In genomic region chr2:219125225-219125885, GRCh38 we compare ENCODE assay signal across 1 cellular context.
TF ChIP-seq lines count a peak whose summit lies in the region.

No MANE protein-coding gene starts in this region.

TF ChIP-seq in GM23338, 12 proteins besides CTCF, POLR2A, EP300 and RAD21 (continued from another document):
- TF ChIP-seq, protein P1, sequence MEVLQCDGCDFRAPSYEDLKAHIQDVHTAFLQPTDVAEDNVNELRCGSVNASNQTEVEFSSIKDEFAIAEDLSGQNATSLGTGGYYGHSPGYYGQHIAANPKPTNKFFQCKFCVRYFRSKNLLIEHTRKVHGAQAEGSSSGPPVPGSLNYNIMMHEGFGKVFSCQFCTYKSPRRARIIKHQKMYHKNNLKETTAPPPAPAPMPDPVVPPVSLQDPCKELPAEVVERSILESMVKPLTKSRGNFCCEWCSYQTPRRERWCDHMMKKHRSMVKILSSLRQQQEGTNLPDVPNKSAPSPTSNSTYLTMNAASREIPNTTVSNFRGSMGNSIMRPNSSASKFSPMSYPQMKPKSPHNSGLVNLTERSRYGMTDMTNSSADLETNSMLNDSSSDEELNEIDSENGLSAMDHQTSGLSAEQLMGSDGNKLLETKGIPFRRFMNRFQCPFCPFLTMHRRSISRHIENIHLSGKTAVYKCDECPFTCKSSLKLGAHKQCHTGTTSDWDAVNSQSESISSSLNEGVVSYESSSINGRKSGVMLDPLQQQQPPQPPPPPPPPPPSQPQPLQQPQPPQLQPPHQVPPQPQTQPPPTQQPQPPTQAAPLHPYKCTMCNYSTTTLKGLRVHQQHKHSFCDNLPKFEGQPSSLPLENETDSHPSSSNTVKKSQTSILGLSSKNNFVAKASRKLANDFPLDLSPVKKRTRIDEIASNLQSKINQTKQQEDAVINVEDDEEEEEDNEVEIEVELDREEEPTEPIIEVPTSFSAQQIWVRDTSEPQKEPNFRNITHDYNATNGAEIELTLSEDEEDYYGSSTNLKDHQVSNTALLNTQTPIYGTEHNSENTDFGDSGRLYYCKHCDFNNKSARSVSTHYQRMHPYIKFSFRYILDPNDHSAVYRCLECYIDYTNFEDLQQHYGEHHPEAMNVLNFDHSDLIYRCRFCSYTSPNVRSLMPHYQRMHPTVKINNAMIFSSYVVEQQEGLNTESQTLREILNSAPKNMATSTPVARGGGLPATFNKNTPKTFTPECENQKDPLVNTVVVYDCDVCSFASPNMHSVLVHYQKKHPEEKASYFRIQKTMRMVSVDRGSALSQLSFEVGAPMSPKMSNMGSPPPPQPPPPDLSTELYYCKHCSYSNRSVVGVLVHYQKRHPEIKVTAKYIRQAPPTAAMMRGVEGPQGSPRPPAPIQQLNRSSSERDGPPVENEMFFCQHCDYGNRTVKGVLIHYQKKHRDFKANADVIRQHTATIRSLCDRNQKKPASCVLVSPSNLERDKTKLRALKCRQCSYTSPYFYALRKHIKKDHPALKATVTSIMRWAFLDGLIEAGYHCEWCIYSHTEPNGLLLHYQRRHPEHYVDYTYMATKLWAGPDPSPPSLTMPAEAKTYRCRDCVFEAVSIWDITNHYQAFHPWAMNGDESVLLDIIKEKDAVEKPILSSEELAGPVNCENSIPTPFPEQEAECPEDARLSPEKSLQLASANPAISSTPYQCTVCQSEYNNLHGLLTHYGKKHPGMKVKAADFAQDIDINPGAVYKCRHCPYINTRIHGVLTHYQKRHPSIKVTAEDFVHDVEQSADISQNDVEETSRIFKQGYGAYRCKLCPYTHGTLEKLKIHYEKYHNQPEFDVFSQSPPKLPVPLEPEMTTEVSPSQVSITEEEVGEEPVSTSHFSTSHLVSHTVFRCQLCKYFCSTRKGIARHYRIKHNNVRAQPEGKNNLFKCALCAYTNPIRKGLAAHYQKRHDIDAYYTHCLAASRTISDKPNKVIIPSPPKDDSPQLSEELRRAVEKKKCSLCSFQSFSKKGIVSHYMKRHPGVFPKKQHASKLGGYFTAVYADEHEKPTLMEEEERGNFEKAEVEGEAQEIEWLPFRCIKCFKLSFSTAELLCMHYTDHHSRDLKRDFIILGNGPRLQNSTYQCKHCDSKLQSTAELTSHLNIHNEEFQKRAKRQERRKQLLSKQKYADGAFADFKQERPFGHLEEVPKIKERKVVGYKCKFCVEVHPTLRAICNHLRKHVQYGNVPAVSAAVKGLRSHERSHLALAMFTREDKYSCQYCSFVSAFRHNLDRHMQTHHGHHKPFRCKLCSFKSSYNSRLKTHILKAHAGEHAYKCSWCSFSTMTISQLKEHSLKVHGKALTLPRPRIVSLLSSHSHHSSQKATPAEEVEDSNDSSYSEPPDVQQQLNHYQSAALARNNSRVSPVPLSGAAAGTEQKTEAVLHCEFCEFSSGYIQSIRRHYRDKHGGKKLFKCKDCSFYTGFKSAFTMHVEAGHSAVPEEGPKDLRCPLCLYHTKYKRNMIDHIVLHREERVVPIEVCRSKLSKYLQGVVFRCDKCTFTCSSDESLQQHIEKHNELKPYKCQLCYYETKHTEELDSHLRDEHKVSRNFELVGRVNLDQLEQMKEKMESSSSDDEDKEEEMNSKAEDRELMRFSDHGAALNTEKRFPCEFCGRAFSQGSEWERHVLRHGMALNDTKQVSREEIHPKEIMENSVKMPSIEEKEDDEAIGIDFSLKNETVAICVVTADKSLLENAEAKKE (CRISPR knock-in tag; IDR thresholded peaks at IDR 0.05): no peak
- TF ChIP-seq ZNF331 (CRISPR knock-in tag; IDR thresholded peaks at IDR 0.05; ENCODE audit: low read depth): no peak
- no peak for TF ChIP-seq ZNF114 (CRISPR knock-in tag; IDR thresholded peaks at IDR 0.05)
- TF ChIP-seq, protein P2, sequence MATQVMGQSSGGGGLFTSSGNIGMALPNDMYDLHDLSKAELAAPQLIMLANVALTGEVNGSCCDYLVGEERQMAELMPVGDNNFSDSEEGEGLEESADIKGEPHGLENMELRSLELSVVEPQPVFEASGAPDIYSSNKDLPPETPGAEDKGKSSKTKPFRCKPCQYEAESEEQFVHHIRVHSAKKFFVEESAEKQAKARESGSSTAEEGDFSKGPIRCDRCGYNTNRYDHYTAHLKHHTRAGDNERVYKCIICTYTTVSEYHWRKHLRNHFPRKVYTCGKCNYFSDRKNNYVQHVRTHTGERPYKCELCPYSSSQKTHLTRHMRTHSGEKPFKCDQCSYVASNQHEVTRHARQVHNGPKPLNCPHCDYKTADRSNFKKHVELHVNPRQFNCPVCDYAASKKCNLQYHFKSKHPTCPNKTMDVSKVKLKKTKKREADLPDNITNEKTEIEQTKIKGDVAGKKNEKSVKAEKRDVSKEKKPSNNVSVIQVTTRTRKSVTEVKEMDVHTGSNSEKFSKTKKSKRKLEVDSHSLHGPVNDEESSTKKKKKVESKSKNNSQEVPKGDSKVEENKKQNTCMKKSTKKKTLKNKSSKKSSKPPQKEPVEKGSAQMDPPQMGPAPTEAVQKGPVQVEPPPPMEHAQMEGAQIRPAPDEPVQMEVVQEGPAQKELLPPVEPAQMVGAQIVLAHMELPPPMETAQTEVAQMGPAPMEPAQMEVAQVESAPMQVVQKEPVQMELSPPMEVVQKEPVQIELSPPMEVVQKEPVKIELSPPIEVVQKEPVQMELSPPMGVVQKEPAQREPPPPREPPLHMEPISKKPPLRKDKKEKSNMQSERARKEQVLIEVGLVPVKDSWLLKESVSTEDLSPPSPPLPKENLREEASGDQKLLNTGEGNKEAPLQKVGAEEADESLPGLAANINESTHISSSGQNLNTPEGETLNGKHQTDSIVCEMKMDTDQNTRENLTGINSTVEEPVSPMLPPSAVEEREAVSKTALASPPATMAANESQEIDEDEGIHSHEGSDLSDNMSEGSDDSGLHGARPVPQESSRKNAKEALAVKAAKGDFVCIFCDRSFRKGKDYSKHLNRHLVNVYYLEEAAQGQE (IDR thresholded peaks at IDR 0.05; ENCODE audit: unreplicated experiment): no peak
- TF ChIP-seq NANOG (IDR thresholded peaks at IDR 0.05; ENCODE audit: borderline replicate concordance): no peak
- no peak for TF ChIP-seq CREB1 (CRISPR knock-in tag; IDR thresholded peaks at IDR 0.05; ENCODE audit: low read depth)
- TF ChIP-seq JUNB (IDR thresholded peaks at IDR 0.05; ENCODE audit: unreplicated experiment): no peak
- no peak for TF ChIP-seq EZH2 (IDR thresholded peaks at IDR 0.05; ENCODE audit: low read depth, unreplicated experiment)
- no peak for TF ChIP-seq EZH2phosphoT487 (IDR thresholded peaks at IDR 0.05; ENCODE audit: unreplicated experiment)
- TF ChIP-seq ETS1 (IDR thresholded peaks at IDR 0.05): no peak
- TF ChIP-seq POLR2AphosphoS5 (IDR thresholded peaks at IDR 0.05; ENCODE audit: low read depth): no peak
